1 cellular context compared by ENCODE assay signal in the genomic region with DNA sequence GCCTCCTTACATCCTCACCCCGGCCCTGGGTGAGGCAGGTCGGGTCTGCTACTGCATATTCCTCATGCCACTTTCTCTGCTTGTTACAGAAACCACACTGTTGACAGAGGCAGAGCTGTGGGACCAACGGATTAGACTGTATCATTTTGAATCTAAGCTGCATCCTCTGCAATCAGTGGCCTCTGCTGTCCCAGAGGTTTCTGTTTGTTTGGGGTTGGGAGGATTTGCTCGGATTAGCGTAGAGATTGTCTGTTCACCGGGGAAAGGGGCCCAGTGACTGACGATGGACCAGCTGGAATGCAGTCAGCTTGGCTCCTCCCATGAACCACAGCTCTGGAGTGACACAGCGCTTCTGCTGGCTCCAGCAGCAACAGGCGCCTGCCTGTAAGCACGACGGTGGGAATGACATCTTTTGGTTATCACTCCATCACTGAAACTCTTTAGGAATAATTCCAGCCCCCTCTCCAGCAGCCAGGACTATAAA.
TF ChIP-seq lines count a peak whose summit lies in the region.

No MANE protein-coding gene starts in this region.

TF ChIP-seq in SK-N-SH, 30 proteins besides CTCF, POLR2A, EP300 and RAD21 (continued from another document):
- TF ChIP-seq, protein P1, sequence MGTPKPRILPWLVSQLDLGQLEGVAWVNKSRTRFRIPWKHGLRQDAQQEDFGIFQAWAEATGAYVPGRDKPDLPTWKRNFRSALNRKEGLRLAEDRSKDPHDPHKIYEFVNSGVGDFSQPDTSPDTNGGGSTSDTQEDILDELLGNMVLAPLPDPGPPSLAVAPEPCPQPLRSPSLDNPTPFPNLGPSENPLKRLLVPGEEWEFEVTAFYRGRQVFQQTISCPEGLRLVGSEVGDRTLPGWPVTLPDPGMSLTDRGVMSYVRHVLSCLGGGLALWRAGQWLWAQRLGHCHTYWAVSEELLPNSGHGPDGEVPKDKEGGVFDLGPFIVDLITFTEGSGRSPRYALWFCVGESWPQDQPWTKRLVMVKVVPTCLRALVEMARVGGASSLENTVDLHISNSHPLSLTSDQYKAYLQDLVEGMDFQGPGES (IDR thresholded peaks at IDR 0.05; ENCODE audit: low read depth, low read length): no peak
- no peak for TF ChIP-seq GATA2 (CRISPR knock-in tag; IDR thresholded peaks at IDR 0.05)
- peak; percentile 68; the same call in 1 of the 2 replicates for TF ChIP-seq TEAD4 (IDR thresholded peaks at IDR 0.05; ENCODE audit: borderline replicate concordance, insufficient read depth)
- no peak for TF ChIP-seq CHD2 (IDR thresholded peaks at IDR 0.05; ENCODE audit: low read length, partially characterized antibody)
- no peak for TF ChIP-seq FOXJ3 (CRISPR knock-in tag; IDR thresholded peaks at IDR 0.05)
- TF ChIP-seq, protein P2, sequence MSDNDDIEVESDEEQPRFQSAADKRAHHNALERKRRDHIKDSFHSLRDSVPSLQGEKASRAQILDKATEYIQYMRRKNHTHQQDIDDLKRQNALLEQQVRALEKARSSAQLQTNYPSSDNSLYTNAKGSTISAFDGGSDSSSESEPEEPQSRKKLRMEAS (IDR thresholded peaks at IDR 0.05; ENCODE audit: low read depth): peak; percentile 74
- TF ChIP-seq, protein P3, sequence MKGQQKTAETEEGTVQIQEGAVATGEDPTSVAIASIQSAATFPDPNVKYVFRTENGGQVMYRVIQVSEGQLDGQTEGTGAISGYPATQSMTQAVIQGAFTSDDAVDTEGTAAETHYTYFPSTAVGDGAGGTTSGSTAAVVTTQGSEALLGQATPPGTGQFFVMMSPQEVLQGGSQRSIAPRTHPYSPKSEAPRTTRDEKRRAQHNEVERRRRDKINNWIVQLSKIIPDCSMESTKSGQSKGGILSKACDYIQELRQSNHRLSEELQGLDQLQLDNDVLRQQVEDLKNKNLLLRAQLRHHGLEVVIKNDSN (IDR thresholded peaks at IDR 0.05; ENCODE audit: borderline replicate concordance, low read depth): no peak
- TF ChIP-seq, protein P4, sequence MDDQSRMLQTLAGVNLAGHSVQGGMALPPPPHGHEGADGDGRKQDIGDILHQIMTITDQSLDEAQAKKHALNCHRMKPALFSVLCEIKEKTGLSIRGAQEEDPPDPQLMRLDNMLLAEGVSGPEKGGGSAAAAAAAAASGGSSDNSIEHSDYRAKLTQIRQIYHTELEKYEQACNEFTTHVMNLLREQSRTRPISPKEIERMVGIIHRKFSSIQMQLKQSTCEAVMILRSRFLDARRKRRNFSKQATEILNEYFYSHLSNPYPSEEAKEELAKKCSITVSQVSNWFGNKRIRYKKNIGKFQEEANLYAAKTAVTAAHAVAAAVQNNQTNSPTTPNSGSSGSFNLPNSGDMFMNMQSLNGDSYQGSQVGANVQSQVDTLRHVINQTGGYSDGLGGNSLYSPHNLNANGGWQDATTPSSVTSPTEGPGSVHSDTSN (IDR thresholded peaks at IDR 0.05): peak; percentile 82
- TF ChIP-seq EZH2phosphoT487 (IDR thresholded peaks at IDR 0.05; ENCODE audit: borderline replicate concordance, low read depth): no peak
- no peak for TF ChIP-seq GABPA (IDR thresholded peaks at IDR 0.05; ENCODE audit: low read depth)
